Comparison of ENCODE assay signal across 17 cellular contexts in the genomic region with DNA sequence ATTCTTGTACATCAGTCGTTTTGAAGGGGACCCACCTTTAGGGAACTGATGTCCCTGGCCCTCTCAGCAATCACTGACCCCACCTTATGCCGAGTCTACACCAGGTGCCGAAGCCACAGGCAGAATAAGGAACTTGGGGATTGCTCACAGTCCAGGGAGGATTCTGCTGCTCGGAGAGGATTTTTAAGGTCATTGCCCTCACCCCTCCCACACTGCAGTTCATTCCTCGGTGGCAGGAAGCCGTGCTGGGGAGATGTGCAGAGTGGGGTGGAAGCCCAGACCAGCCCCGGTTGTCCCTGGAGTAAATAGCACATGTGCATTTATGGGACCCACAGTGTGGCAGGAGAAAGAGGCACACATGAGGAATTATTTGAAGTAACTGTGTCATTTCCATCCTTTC. TPM values are rescaled to one million over a fixed set of nuclear protein-coding genes. Genes with fewer than 3 reads are reported as not detected.
A peak's percentile ranks its signal among the peaks of the same experiment; 100 is the strongest.
DNase-seq lines count a peak whose midpoint lies in the region; ATAC-seq and TF ChIP-seq lines count a peak whose summit lies in the region.
"Had no signal": no experiment of that assay in that cellular context is flagged by ENCODE, and none has a peak within 500 bp of the region (broad histone marks: within the 10 kb centered on the region; RNA-seq: fewer than 3 reads in every experiment).

No MANE protein-coding gene starts in this region.

- CTCF ChIA-PET in mammary epithelial cell (lab: Charles Lee; ENCODE audit: low non-redundant PET): no interaction called here

- H3K27ac Mint-ChIP-seq in stimulated activated memory B cell treated with anti-CD40 and anti-IgM and Interleukin-4, amounts not matched to agents 10 μg/mL and 1 μg/mL and 100 μg/mL, for 72 hours: no peak overlapping the region
- H3K27ac Mint-ChIP-seq: HFFc6 had no signal

- H3F3A ChIP-seq in MM.1S (ENCODE audit: insufficient read depth, low read length): peaks cover 25% of the 10 kb centered on the region
- H3F3A ChIP-seq in GM23248 (ENCODE audit: insufficient read depth): no peaks in the 10 kb centered on the region

- H3K4me1 ChIP-seq in MM.1S (ENCODE audit: low read length) (peaks cover 20% of the 10 kb centered on the region), mammary epithelial cell (ENCODE audit: insufficient read depth, low read length) (peaks cover 25% of the 10 kb centered on the region), mucosa of stomach (ENCODE audit: control insufficient read depth, insufficient read depth, low read length) (peaks cover 42% of the 10 kb centered on the region), GM23248 (ENCODE audit: insufficient read depth) (no peaks in the 10 kb centered on the region)
- H3K4me1 ChIP-seq: esophagus muscularis mucosa, right atrium auricular region had no signal

- no peaks in the 10 kb centered on the region for H4K20me1 ChIP-seq in MM.1S (ENCODE audit: insufficient read depth, low read length)
- no peaks in the 10 kb centered on the region for H4K20me1 ChIP-seq in mammary epithelial cell (ENCODE audit: insufficient read depth, low read length)
- H4K20me1 ChIP-seq in GM23248 (ENCODE audit: insufficient read depth): no peaks in the 10 kb centered on the region

- dilution Hi-C loops in mammary epithelial cell (cut with HindIII; ENCODE audit: low sequenced_read_pairs): loop anchor here (5.0 kb wide), 1 partner anchor 69 kb away; no protein-coding TSS in a partner anchor

- H3K27ac ChIP-seq in MM.1S (ENCODE audit: low read length) (peak overlapping the region; percentile 98), mammary epithelial cell (ENCODE audit: insufficient read depth, low read depth, low read length) (peak overlapping the region; percentile 40), GM23248 (no peak overlapping the region)
- H3K27ac ChIP-seq: brain microvascular endothelial cell, esophagus muscularis mucosa, right atrium auricular region had no signal

- H3K27me3 ChIP-seq in MM.1S (replicated peaks; ENCODE audit: insufficient read depth, low read length) (no peaks in the 10 kb centered on the region), mammary epithelial cell (ENCODE audit: insufficient read depth, low read length) (no peaks in the 10 kb centered on the region), mucosa of stomach (ENCODE audit: control insufficient read depth, insufficient read depth, low read length) (no peaks in the 10 kb centered on the region), GM23248 (replicated peaks; ENCODE audit: insufficient read depth) (0 out of 2 replicates have a peak, but pooled peaks cover 5% of the 10 kb centered on the region)
- H3K27me3 ChIP-seq: brain microvascular endothelial cell, esophagus muscularis mucosa, right atrium auricular region had no signal

- no peaks in the 10 kb centered on the region for H3K9me3 Mint-ChIP-seq in stimulated activated memory B cell treated with anti-CD40 and anti-IgM and Interleukin-4, amounts not matched to agents 10 μg/mL and 1 μg/mL and 100 μg/mL, for 72 hours
- H3K9me3 Mint-ChIP-seq: activated naive CD4-positive, alpha-beta T cell treated with anti-CD3 and anti-CD28 coated beads, Interleukin-2, amount 50 U/mL, for 72 hours; HFFc6 had no signal

- peaks cover 20% of the 10 kb centered on the region for H3K27me3 Mint-ChIP-seq in stimulated activated memory B cell treated with anti-CD40 and anti-IgM and Interleukin-4, amounts not matched to agents 10 μg/mL and 1 μg/mL and 100 μg/mL, for 72 hours

- no TSS peak for BruUV-seq in mammary epithelial cell (replicated peaks; lab: Mats Ljungman, UMichigan)

- no peak for TF ChIP-seq CTCF in MM.1S (IDR thresholded peaks at IDR 0.05; ENCODE audit: low read length)
- no peak for TF ChIP-seq CTCF in mammary epithelial cell (conservative IDR thresholded peaks at IDR 0.05 in 1 of 2, IDR thresholded peaks at IDR 0.05 in 1 of 2; ENCODE audit: extremely low read depth in 1 of 2, insufficient read depth in 1 of 2, low read depth in 1 of 2, low read length in 2 of 2)

- WGBS in mammary epithelial cell (ENCODE audit: low coverage, missing lambda C conversion rate): 4% methylated on average over 7 of the region's 7 CpGs
- WGBS in GM23248 (ENCODE audit: low coverage in 1 of 2, low lambda C conversion rate in 2 of 2, missing lambda C conversion rate in 2 of 2), 2 experiments: 39 to 43% methylated on average over 7 of the region's 7 CpGs

- H3K4me1 Mint-ChIP-seq in stimulated activated memory B cell treated with anti-CD40 and anti-IgM and Interleukin-4, amounts not matched to agents 10 μg/mL and 1 μg/mL and 100 μg/mL, for 72 hours: no peaks in the 10 kb centered on the region

- in situ Hi-C loops in mammary epithelial cell (cut with MboI; ENCODE audit: low sequenced_read_pairs in 2 of 2) (no loop called here), GM23248 (cut with MboI) (no loop called here)

- H2AFZ ChIP-seq in MM.1S (ENCODE audit: low read length) (peak overlapping the region; percentile 59), mammary epithelial cell (ENCODE audit: low read depth, low read length) (peak overlapping the region; percentile 86), GM23248 (no peak overlapping the region)

- H3K4me3 Mint-ChIP-seq in stimulated activated memory B cell treated with anti-CD40 and anti-IgM and Interleukin-4, amounts not matched to agents 10 μg/mL and 1 μg/mL and 100 μg/mL, for 72 hours: no peak overlapping the region
- H3K4me3 Mint-ChIP-seq: HFFc6 had no signal

- no peaks in the 10 kb centered on the region for H3K36me3 ChIP-seq in MM.1S (replicated peaks; ENCODE audit: insufficient read depth, low read length)
- no peaks in the 10 kb centered on the region for H3K36me3 ChIP-seq in mammary epithelial cell (ENCODE audit: insufficient read depth, low read length)
- no peaks in the 10 kb centered on the region for H3K36me3 ChIP-seq in mucosa of stomach (ENCODE audit: control insufficient read depth, insufficient read depth, low read length)
- no peaks in the 10 kb centered on the region for H3K36me3 ChIP-seq in GM23248 (ENCODE audit: low read depth)
- H3K36me3 ChIP-seq: brain microvascular endothelial cell, esophagus muscularis mucosa, right atrium auricular region had no signal

- H3K4me3 ChIP-seq in MM.1S (ENCODE audit: low read length) (peak overlapping the region; percentile 59), mammary epithelial cell (replicated peaks in 1 of 3; ENCODE audit: insufficient read depth in 1 of 3, low read depth in 2 of 3, low read length in 3 of 3) (peak overlapping the region in 1 of 3 experiments; percentile 17), mucosa of stomach (ENCODE audit: low read length) (peak overlapping the region; percentile 70), GM23248 (no peak overlapping the region)
- H3K4me3 ChIP-seq: esophagus muscularis mucosa, right atrium auricular region had no signal

- peak overlapping the region; percentile 75 for H3K9ac ChIP-seq in MM.1S (ENCODE audit: low read length)
- H3K9ac ChIP-seq in mammary epithelial cell (ENCODE audit: insufficient read depth, low read length): peak overlapping the region; percentile 25
- peak overlapping the region; percentile 68 for H3K9ac ChIP-seq in mucosa of stomach (ENCODE audit: low read length)
- no peak overlapping the region for H3K9ac ChIP-seq in GM23248

- ATAC-seq in HG03108 (IDR thresholded peaks at IDR 0.05; ENCODE audit: unreplicated experiment): no peak
- ATAC-seq in stimulated activated memory B cell treated with anti-CD40 and anti-IgM and Interleukin-4, amounts not matched to agents 10 μg/mL and 1 μg/mL and 100 μg/mL, for 72 hours: no peak

- H3K4me2 ChIP-seq in MM.1S (ENCODE audit: low read depth, low read length) (peak overlapping the region; percentile 82), mammary epithelial cell (ENCODE audit: insufficient read depth, low read depth, low read length) (peak overlapping the region; percentile 67), GM23248 (ENCODE audit: unreplicated experiment) (no peak overlapping the region)

- H3K9me2 ChIP-seq in MM.1S (replicated peaks; ENCODE audit: insufficient read depth, low read length) (no peaks in the 10 kb centered on the region), GM23248 (ENCODE audit: insufficient read depth) (no peaks in the 10 kb centered on the region)

- H3K79me2 ChIP-seq in MM.1S (ENCODE audit: low read length): no peaks in the 10 kb centered on the region
- no peaks in the 10 kb centered on the region for H3K79me2 ChIP-seq in mammary epithelial cell (ENCODE audit: insufficient read depth, low read length)
- no peaks in the 10 kb centered on the region for H3K79me2 ChIP-seq in GM23248 (ENCODE audit: insufficient read depth)

- DNase-seq in AG08395 (ENCODE audit: low spot score): peak; percentile 10
- DNase-seq in MM.1S: no peak
- no peak for DNase-seq in mammary epithelial cell
- no peak for DNase-seq in GM03348 (ENCODE audit: low spot score)
- DNase-seq in GM23248: no peak
- DNase-seq: activated CD4-positive, CD25-positive, alpha-beta regulatory T cell treated with anti-CD3 and anti-CD28 coated beads, Interleukin-2, amount 50 U/mL, for 72 hours; brain microvascular endothelial cell; EL; HFFc6; NCI-H1694 treated with DMSO at 0.1 percent for 48 hours; SHP77 treated with DMSO at 0.1 percent for 48 hours had no signal

- no peaks in the 10 kb centered on the region for H3K36me3 Mint-ChIP-seq in stimulated activated memory B cell treated with anti-CD40 and anti-IgM and Interleukin-4, amounts not matched to agents 10 μg/mL and 1 μg/mL and 100 μg/mL, for 72 hours
- H3K36me3 Mint-ChIP-seq: activated naive CD4-positive, alpha-beta T cell treated with anti-CD3 and anti-CD28 coated beads, Interleukin-2, amount 50 U/mL, for 72 hours had no signal

- H3K9me3 ChIP-seq in MM.1S (replicated peaks; ENCODE audit: insufficient read depth, low read length) (no peaks in the 10 kb centered on the region), mammary epithelial cell (replicated peaks; ENCODE audit: insufficient read depth, low read length) (no peaks in the 10 kb centered on the region), mucosa of stomach (ENCODE audit: control insufficient read depth, low read length) (no peaks in the 10 kb centered on the region), GM23248 (ENCODE audit: low read depth) (no peaks in the 10 kb centered on the region)
- H3K9me3 ChIP-seq: esophagus muscularis mucosa, right atrium auricular region had no signal

- intact Hi-C loops in mammary epithelial cell (cut with micrococcal nuclease): no loop called here

RNA-seq across cellular contexts. Expression of a gene that starts 50.4 kb away (rescaled TPM):
- 1 to 10 TPM; 4.2 to 5.2 TPM for total RNA-seq in mammary epithelial cell
- polyA plus RNA-seq in mammary epithelial cell (2.0 TPM), GM23248 (2016; fragmentation: Nextera tagmentation; extraction: Ambion mirVana) (0.25 and 0.44 TPM in 2 replicates)
- 0.93 TPM for polyA minus RNA-seq in mammary epithelial cell
- 0.11 and 0.38 TPM in 2 replicates for total RNA-seq in GM23248 (2014; rRNA removed; shearing (Covaris generic))
